In the genomic region with DNA sequence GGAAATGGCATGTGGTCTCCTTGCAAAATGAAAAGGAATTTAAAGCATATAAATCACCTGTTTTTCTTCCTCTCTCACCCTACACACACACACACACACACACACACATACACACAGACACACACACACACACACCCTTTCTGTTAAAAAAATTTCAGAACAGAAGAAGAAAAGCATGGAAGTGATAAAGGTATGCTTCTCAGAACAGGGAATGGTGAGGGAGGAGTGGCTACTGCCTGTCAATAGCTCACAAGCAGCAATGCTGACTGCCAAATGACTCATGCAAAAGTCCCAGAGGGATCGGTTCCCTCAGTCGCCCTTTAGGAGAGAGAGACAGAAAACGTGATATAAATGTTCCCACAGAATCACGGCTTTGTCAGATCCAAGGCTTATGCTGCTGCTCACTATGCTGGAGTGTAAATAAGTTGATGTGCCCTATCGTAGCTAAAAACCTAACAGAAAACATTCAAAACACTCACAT, we compare ENCODE assay signal across 9 cellular contexts.
DNase-seq lines count a peak whose midpoint lies in the region; ATAC-seq and TF ChIP-seq lines count a peak whose summit lies in the region.
"Had no signal": no experiment of that assay in that cellular context is flagged by ENCODE, and none has a peak within 500 bp of the region (broad histone marks: within the 10 kb centered on the region; RNA-seq: fewer than 3 reads in every experiment).

No MANE protein-coding gene starts in this region.

- no peak overlapping the region for H3K27ac Mint-ChIP-seq in nephron progenitor cell

- TF ChIP-seq CTCF in right atrium auricular region (IDR thresholded peaks at IDR 0.05) (no peak), nephron progenitor cell (IDR thresholded peaks at IDR 0.05) (no peak)

- no peaks in the 10 kb centered on the region for H3K9me3 Mint-ChIP-seq in nephron progenitor cell

- H3K4me3 Mint-ChIP-seq in nephron progenitor cell, result no peak overlapping the region

- no peak for ATAC-seq in HG02623 (IDR thresholded peaks at IDR 0.05; ENCODE audit: unreplicated experiment)
- ATAC-seq in HG03159 (IDR thresholded peaks at IDR 0.05; ENCODE audit: unreplicated experiment), result no peak

- H3K36me3 ChIP-seq in H7 (replicated peaks; ENCODE audit: control insufficient read depth, insufficient read depth, low read length), result no peaks in the 10 kb centered on the region
- no peaks in the 10 kb centered on the region for H3K36me3 ChIP-seq in right atrium auricular region
- H3K36me3 ChIP-seq: upper lobe of left lung had no signal

- H3K4me3 ChIP-seq in H7 (ENCODE audit: insufficient read depth, low read depth, low read length) (no peak overlapping the region), right atrium auricular region (no peak overlapping the region)
- H3K4me3 ChIP-seq: upper lobe of left lung had no signal

- DNase-seq in H7, result peak; percentile 4
- DNase-seq in amniotic epithelial cell (ENCODE audit: low read depth), result peak; percentile 70
- peak; percentile 76 for DNase-seq in right atrium auricular region (ENCODE audit: low spot score)
- DNase-seq in smooth muscle cell of the brain vasculature (ENCODE audit: low read depth, low spot score), result peak; percentile 65
- no peak for DNase-seq in nephron progenitor cell
- DNase-seq in retina, result no peak
- DNase-seq: upper lobe of left lung had no signal

- no peaks in the 10 kb centered on the region for H3K36me3 Mint-ChIP-seq in nephron progenitor cell (ENCODE audit: low read depth)

- peaks cover 0 to 35% of the 10 kb centered on the region in 2 donors for H3K4me1 ChIP-seq in right atrium auricular region

- H3K4me1 Mint-ChIP-seq in nephron progenitor cell, result peaks cover 25% of the 10 kb centered on the region

- peak overlapping the region; percentile 82 to 89 for H3K27ac ChIP-seq in right atrium auricular region
- H3K27ac ChIP-seq: upper lobe of left lung had no signal

- H3K27me3 ChIP-seq in H7 (ENCODE audit: control insufficient read depth, insufficient read depth, low read length), result no peaks in the 10 kb centered on the region
- no peaks in the 10 kb centered on the region for H3K27me3 ChIP-seq in right atrium auricular region
- H3K27me3 ChIP-seq: upper lobe of left lung had no signal

- no peaks in the 10 kb centered on the region for H3K27me3 Mint-ChIP-seq in nephron progenitor cell (ENCODE audit: low read depth, poor library complexity)

- peaks cover 0 to 6% of the 10 kb centered on the region in 2 donors for H3K9me3 ChIP-seq in right atrium auricular region
- H3K9me3 ChIP-seq: upper lobe of left lung had no signal

Comparison
In these comparisons a context has a peak if more than half of its experiments do, and no peak if none do; other contexts are left out.
1. DNase-seq: peak in H7 (single experiment), amniotic epithelial cell (single experiment), right atrium auricular region (single experiment) and smooth muscle cell of the brain vasculature (single experiment); none in nephron progenitor cell (single experiment) and retina (single experiment).